Comparison of ENCODE assay signal across 1 cellular context in genomic region chr5:59061377-59061776, GRCh38.
TF ChIP-seq lines count a peak whose summit lies in the region.

No MANE protein-coding gene starts in this region.

TF ChIP-seq in HepG2, 621 proteins besides CTCF, POLR2A, EP300 and RAD21 (continued from another document and continues in another):
- TF ChIP-seq, protein P1, sequence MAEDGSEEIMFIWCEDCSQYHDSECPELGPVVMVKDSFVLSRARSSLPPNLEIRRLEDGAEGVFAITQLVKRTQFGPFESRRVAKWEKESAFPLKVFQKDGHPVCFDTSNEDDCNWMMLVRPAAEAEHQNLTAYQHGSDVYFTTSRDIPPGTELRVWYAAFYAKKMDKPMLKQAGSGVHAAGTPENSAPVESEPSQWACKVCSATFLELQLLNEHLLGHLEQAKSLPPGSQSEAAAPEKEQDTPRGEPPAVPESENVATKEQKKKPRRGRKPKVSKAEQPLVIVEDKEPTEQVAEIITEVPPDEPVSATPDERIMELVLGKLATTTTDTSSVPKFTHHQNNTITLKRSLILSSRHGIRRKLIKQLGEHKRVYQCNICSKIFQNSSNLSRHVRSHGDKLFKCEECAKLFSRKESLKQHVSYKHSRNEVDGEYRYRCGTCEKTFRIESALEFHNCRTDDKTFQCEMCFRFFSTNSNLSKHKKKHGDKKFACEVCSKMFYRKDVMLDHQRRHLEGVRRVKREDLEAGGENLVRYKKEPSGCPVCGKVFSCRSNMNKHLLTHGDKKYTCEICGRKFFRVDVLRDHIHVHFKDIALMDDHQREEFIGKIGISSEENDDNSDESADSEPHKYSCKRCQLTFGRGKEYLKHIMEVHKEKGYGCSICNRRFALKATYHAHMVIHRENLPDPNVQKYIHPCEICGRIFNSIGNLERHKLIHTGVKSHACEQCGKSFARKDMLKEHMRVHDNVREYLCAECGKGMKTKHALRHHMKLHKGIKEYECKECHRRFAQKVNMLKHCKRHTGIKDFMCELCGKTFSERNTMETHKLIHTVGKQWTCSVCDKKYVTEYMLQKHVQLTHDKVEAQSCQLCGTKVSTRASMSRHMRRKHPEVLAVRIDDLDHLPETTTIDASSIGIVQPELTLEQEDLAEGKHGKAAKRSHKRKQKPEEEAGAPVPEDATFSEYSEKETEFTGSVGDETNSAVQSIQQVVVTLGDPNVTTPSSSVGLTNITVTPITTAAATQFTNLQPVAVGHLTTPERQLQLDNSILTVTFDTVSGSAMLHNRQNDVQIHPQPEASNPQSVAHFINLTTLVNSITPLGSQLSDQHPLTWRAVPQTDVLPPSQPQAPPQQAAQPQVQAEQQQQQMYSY (CRISPR knock-in tag; IDR thresholded peaks at IDR 0.05) = no peak
- TF ChIP-seq MAZ (IDR thresholded peaks at IDR 0.05; ENCODE audit: borderline replicate concordance, low read depth, low read length) (no peak), MAZ (CRISPR knock-in tag; IDR thresholded peaks at IDR 0.05; ENCODE audit: low read depth) (no peak), HDAC1 (CRISPR knock-in tag; IDR thresholded peaks at IDR 0.05) (no peak), ZFAT (CRISPR knock-in tag; conservative IDR thresholded peaks at IDR 0.05) (no peak), PRPF4 (IDR thresholded peaks at IDR 0.05; ENCODE audit: low read depth, low read length, poor library complexity, severe bottlenecking) (no peak), ZNF224 (CRISPR knock-in tag; IDR thresholded peaks at IDR 0.05) (no peak), ZNF264 (CRISPR knock-in tag; IDR thresholded peaks at IDR 0.05) (no peak), BRCA1 (CRISPR knock-in tag; IDR thresholded peaks at IDR 0.05) (no peak), PAX8 (CRISPR knock-in tag; IDR thresholded peaks at IDR 0.05; ENCODE audit: borderline replicate concordance) (no peak), MEIS2 (CRISPR knock-in tag; IDR thresholded peaks at IDR 0.05) (0 out of 2 replicates have a peak, but pooled peaks have one; percentile 46), NFRKB (IDR thresholded peaks at IDR 0.05) (no peak), ZNF562 (CRISPR knock-in tag; IDR thresholded peaks at IDR 0.05; ENCODE audit: borderline replicate concordance) (no peak), ZNF343 (CRISPR knock-in tag; IDR thresholded peaks at IDR 0.05) (no peak), NFE2L1 (CRISPR knock-in tag; IDR thresholded peaks at IDR 0.05; ENCODE audit: borderline replicate concordance) (no peak), GATAD1 (CRISPR knock-in tag; IDR thresholded peaks at IDR 0.05) (no peak), MEF2D (CRISPR knock-in tag; IDR thresholded peaks at IDR 0.05) (peak; percentile 85), TCF7 (IDR thresholded peaks at IDR 0.05; ENCODE audit: low read depth) (0 out of 2 replicates have a peak, but pooled peaks have one; percentile 23), CEBPG (CRISPR knock-in tag; IDR thresholded peaks at IDR 0.05) (no peak), NR3C1 (CRISPR knock-in tag; IDR thresholded peaks at IDR 0.05) (no peak), KDM5B (CRISPR knock-in tag; IDR thresholded peaks at IDR 0.05; ENCODE audit: borderline replicate concordance) (no peak), RAD51 (IDR thresholded peaks at IDR 0.05; ENCODE audit: borderline replicate concordance) (no peak), MTA1 (CRISPR knock-in tag; IDR thresholded peaks at IDR 0.05; ENCODE audit: borderline replicate concordance) (no peak), HOXD1 (CRISPR knock-in tag; IDR thresholded peaks at IDR 0.05) (peak; percentile 88), JUNB (CRISPR knock-in tag; IDR thresholded peaks at IDR 0.05; ENCODE audit: borderline replicate concordance) (peak; percentile 88), ZNF282 (IDR thresholded peaks at IDR 0.05; ENCODE audit: partially characterized antibody) (no peak), KLF15 (CRISPR knock-in tag; IDR thresholded peaks at IDR 0.05; ENCODE audit: borderline replicate concordance) (no peak), PRDM10 (CRISPR knock-in tag; IDR thresholded peaks at IDR 0.05; ENCODE audit: low read depth) (no peak), DPF2 (CRISPR knock-in tag; IDR thresholded peaks at IDR 0.05; ENCODE audit: borderline replicate concordance, low read depth) (no peak), IRF2 (CRISPR knock-in tag; IDR thresholded peaks at IDR 0.05) (no peak), ZNF180 (CRISPR knock-in tag; IDR thresholded peaks at IDR 0.05; ENCODE audit: borderline replicate concordance, low read depth) (no peak), ZNF329 (CRISPR knock-in tag; IDR thresholded peaks at IDR 0.05; ENCODE audit: low read depth) (no peak), NAIF1 (CRISPR knock-in tag; IDR thresholded peaks at IDR 0.05; ENCODE audit: borderline replicate concordance) (no peak), PHF8 (CRISPR knock-in tag; IDR thresholded peaks at IDR 0.05) (no peak), POLR2G (IDR thresholded peaks at IDR 0.05; ENCODE audit: low read depth, low read length) (no peak), ZBTB8A (CRISPR knock-in tag; IDR thresholded peaks at IDR 0.05; ENCODE audit: borderline replicate concordance, low read depth) (no peak), ZNF33A (CRISPR knock-in tag; IDR thresholded peaks at IDR 0.05; ENCODE audit: borderline replicate concordance) (no peak), NR2F6 (IDR thresholded peaks at IDR 0.05) (no peak), NR2F6 (CRISPR knock-in tag; IDR thresholded peaks at IDR 0.05) (peak; percentile 39; the same call in 1 of the 2 replicates), ZNF572 (CRISPR knock-in tag; IDR thresholded peaks at IDR 0.05) (no peak), SAFB2 (CRISPR knock-in tag; IDR thresholded peaks at IDR 0.05; ENCODE audit: borderline replicate concordance, low read depth) (no peak), HOXA3 (CRISPR knock-in tag; IDR thresholded peaks at IDR 0.05) (peak; percentile 46; the same call in 1 of the 2 replicates), ZNF766 (CRISPR knock-in tag; IDR thresholded peaks at IDR 0.05; ENCODE audit: borderline replicate concordance) (no peak), TOE1 (CRISPR knock-in tag; IDR thresholded peaks at IDR 0.05) (no peak), ZNF318 (CRISPR knock-in tag; IDR thresholded peaks at IDR 0.05) (no peak)
- TF ChIP-seq, protein P2, sequence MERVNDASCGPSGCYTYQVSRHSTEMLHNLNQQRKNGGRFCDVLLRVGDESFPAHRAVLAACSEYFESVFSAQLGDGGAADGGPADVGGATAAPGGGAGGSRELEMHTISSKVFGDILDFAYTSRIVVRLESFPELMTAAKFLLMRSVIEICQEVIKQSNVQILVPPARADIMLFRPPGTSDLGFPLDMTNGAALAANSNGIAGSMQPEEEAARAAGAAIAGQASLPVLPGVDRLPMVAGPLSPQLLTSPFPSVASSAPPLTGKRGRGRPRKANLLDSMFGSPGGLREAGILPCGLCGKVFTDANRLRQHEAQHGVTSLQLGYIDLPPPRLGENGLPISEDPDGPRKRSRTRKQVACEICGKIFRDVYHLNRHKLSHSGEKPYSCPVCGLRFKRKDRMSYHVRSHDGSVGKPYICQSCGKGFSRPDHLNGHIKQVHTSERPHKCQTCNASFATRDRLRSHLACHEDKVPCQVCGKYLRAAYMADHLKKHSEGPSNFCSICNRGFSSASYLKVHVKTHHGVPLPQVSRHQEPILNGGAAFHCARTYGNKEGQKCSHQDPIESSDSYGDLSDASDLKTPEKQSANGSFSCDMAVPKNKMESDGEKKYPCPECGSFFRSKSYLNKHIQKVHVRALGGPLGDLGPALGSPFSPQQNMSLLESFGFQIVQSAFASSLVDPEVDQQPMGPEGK (CRISPR knock-in tag; IDR thresholded peaks at IDR 0.05) = no peak
- TF ChIP-seq, protein P3, sequence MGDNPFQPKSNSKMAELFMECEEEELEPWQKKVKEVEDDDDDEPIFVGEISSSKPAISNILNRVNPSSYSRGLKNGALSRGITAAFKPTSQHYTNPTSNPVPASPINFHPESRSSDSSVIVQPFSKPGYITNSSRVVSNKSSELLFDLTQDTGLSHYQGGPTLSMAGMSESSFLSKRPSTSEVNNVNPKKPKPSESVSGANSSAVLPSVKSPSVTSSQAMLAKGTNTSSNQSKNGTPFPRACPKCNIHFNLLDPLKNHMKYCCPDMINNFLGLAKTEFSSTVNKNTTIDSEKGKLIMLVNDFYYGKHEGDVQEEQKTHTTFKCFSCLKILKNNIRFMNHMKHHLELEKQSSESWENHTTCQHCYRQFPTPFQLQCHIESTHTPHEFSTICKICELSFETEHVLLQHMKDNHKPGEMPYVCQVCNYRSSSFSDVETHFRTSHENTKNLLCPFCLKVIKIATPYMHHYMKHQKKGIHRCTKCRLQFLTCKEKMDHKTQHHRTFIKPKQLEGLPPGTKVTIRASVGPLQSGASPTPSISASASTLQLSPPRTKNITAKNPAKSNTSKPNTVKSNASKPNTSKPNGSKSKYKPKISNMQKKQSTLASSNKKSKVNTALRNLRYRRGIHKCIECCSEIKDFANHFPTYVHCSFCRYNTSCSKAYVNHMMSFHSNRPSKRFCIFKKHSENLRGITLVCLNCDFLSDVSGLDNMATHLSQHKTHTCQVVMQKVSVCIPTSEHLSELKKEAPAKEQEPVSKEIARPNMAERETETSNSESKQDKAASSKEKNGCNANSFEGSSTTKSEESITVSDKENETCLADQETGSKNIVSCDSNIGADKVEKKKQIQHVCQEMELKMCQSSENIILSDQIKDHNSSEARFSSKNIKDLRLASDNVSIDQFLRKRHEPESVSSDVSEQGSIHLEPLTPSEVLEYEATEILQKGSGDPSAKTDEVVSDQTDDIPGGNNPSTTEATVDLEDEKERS (CRISPR knock-in tag; IDR thresholded peaks at IDR 0.05) = 0 out of 2 replicates have a peak, but pooled peaks have one; percentile 32
